ENCODE assay signal across 28 cellular contexts in genomic region chr4:37641352-37641751, GRCh38.
"Had no signal": no experiment of that assay in that cellular context is flagged by ENCODE, and none has a peak within 500 bp of the region (broad histone marks: within the 10 kb centered on the region; RNA-seq: fewer than 3 reads in every experiment).

No MANE protein-coding gene starts in this region.

- H3K4me1 ChIP-seq: ascending aorta, body of pancreas, SJCRH30 had no signal

- H3K27ac ChIP-seq: ascending aorta, body of pancreas, RWPE1, SJCRH30 had no signal

- H3K27me3 ChIP-seq: ascending aorta, body of pancreas, Peyer's patch, SJCRH30 had no signal

- ATAC-seq: activated CD8-positive, alpha-beta T cell treated with anti-CD3 and anti-CD28 coated beads, Interleukin-2, amount 10 ng/mL, durations not matched to agents 7 days and 5 days; activated naive CD4-positive, alpha-beta T cell treated with anti-CD3 and anti-CD28 coated beads, Interleukin-2, amount 50 U/mL, for 72 hours; activated naive CD8-positive, alpha-beta T cell treated with anti-CD3 and anti-CD28 coated beads, Interleukin-2, amount 50 U/mL, for 24 hours; body of pancreas had no signal

- H3K4me3 ChIP-seq: ascending aorta, body of pancreas, Peyer's patch, SJCRH30 had no signal

- DNase-seq: activated CD4-positive, alpha-beta T cell treated with anti-CD3 and anti-CD28 coated beads for 48 hours; activated CD4-positive, alpha-beta T cell treated with anti-CD3 and anti-CD28 coated beads, Interleukin-2, amount 50 U/mL, for 4 hours; activated CD4-positive, CD25-positive, alpha-beta regulatory T cell treated with anti-CD3 and anti-CD28 coated beads, Interleukin-2, amount 50 U/mL, for 72 hours; activated CD8-positive, alpha-beta memory T cell treated with anti-CD3 and anti-CD28 coated beads, Interleukin-2, amount 50 U/mL, for 48 hours; activated CD8-positive, alpha-beta T cell treated with anti-CD3 and anti-CD28 coated beads, Interleukin-2, amount 10 ng/mL, durations not matched to agents 7 days and 5 days; activated effector memory CD4-positive, alpha-beta T cell treated with anti-CD3 and anti-CD28 coated beads, Interleukin-2, amount 50 U/mL, for 16 hours; activated naive CD4-positive, alpha-beta T cell treated with Interleukin-2 at 50 U/mL for 16 hours; activated naive CD8-positive, alpha-beta T cell treated with anti-CD3 and anti-CD28 coated beads, Interleukin-2, amount 50 U/mL, for 24 hours; activated T-cell treated with anti-CD3 and anti-CD28 coated beads, Interleukin-2, amount 50 U/mL, for 1 hour; amniotic stem cell; body of pancreas; KG1; NCI-H1105; NCI-H1436; NCI-H187; NCI-H2081 treated with DMSO at 0.1 percent for 48 hours; NCI-H2171; NCI-H226; NCI-H526 treated with DMSO at 0.1 percent for 48 hours; NK-92 treated with Interleukin-12 subunit alpha and Interleukin-12 subunit beta, amount 100 ng/mL, for 24 hours; Peyer's patch; Right ventricle myocardium superior; SJCRH30; SK-N-SH; SW 1271 had no signal

- H3K4me2 ChIP-seq: SK-N-SH had no signal

- H3K9me3 ChIP-seq: ascending aorta, body of pancreas, Peyer's patch, SJCRH30, SK-N-SH had no signal

- H3K9ac ChIP-seq: SK-N-SH had no signal
